Comparison of ENCODE assay signal across 8 cellular contexts in the genomic region with DNA sequence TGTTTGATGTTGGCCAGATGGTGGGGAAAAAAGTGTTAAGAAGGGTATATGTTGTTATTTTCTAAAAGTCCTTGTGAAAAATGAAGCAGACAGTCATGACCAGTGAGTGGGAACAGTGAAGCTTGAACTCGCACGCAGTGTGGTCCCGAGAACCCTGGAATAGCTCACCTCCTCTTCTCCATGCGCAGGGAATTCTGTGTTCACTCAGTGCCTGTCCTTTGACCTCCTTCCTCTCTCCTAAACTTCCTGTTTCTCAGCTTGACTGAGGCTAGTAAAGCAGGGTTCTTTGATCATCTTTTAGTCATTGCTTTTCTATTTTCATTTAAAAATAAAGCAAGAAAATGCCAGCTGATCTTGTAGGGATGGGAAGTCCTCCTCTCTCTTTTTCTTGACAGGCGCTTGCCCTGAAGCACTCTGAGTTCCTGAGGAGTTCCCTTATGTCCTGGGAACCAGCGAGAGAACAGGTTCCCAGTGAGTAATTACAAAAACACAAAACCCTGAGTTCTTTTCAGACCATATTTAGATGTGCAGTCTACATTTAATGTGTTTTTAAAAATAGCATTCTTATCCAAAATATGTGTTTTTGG.
A peak's percentile ranks its signal among the peaks of the same experiment; 100 is the strongest.
DNase-seq lines count a peak whose midpoint lies in the region; ATAC-seq, FAIRE-seq and TF ChIP-seq lines count a peak whose summit lies in the region.

No MANE protein-coding gene starts in this region.

- no peak for TF ChIP-seq CTCF in H9 (conservative IDR thresholded peaks at IDR 0.05)
- TF ChIP-seq CTCF in ascending aorta (IDR thresholded peaks at IDR 0.05) = no peak

- no peak overlapping the region for H3K27ac ChIP-seq in H9 (ENCODE audit: insufficient read length, low read depth, low read length)
- peak overlapping the region; percentile 92 to 96 for H3K27ac ChIP-seq in ascending aorta
- H3K27ac ChIP-seq in right cardiac atrium (ENCODE audit: low read length) = peak overlapping the region; percentile 79
- H3K27ac ChIP-seq in small intestine (ENCODE audit: low read depth in 1 of 2, low read length in 1 of 2) = peak overlapping the region; percentile 59 to 82

- no peak overlapping the region for H3K4me3 Mint-ChIP-seq in H9

- no peak overlapping the region for H2BK5ac ChIP-seq in H9 (ENCODE audit: insufficient read length, low read length)

- no peaks in the 10 kb centered on the region for H3K23me2 ChIP-seq in H9 (ENCODE audit: insufficient read length, low read depth, low read length, poor library complexity, severe bottlenecking)

- no peaks in the 10 kb centered on the region for H3K4me1 ChIP-seq in H9 (ENCODE audit: insufficient read depth, low read length)
- peaks cover 23 to 67% of the 10 kb centered on the region in 2 donors for H3K4me1 ChIP-seq in ascending aorta
- peaks cover 20% of the 10 kb centered on the region for H3K4me1 ChIP-seq in right cardiac atrium (ENCODE audit: control insufficient read depth, insufficient read depth, low read length)
- H3K4me1 ChIP-seq in small intestine (ENCODE audit: control insufficient read depth in 2 of 2, insufficient read depth in 1 of 2, low read depth in 1 of 2, low read length in 1 of 2) = peaks cover 0 to 13% of the 10 kb centered on the region in 2 donors

- no peak overlapping the region for H4K91ac ChIP-seq in H9 (ENCODE audit: insufficient read length, low read depth, low read length)

- H3K9ac ChIP-seq in H9 (ENCODE audit: extremely low read depth, insufficient read length, low read length) = no peak overlapping the region

- ATAC-seq in right cardiac atrium = peak; percentile 14 to 66
- ATAC-seq in GM21825 (IDR thresholded peaks at IDR 0.05; ENCODE audit: unreplicated experiment) = no peak

- DNase-seq in H9 (no peak), ascending aorta (ENCODE audit: low spot score in 2 of 2) (no peak), right cardiac atrium (no peak), small intestine (no peak), nucleus accumbens (lab: John Stamatoyannopoulos, UW) (no peak), SKM-1 treated with dmso at 0.1 percent for 144 hours (lab: John Stamatoyannopoulos, UW; ENCODE audit: unreplicated experiment) (no peak), NCI-H1694 treated with DMSO at 0.1 percent for 48 hours (lab: John Stamatoyannopoulos, UW) (no peak)

- FAIRE-seq in small intestine (lab: Jason Lieb, UNC) = no peak

- peaks cover 2% of the 10 kb centered on the region for H4K20me1 ChIP-seq in H9 (ENCODE audit: control insufficient read depth, insufficient read depth, insufficient read length)

- H3K4me3 ChIP-seq in ascending aorta (peak overlapping the region; percentile 23 to 31), right cardiac atrium (ENCODE audit: low read length) (no peak overlapping the region), small intestine (ENCODE audit: low read depth in 1 of 2, low read length in 2 of 2) (no peak overlapping the region)

- no peak overlapping the region for H2AFZ ChIP-seq in H9 (ENCODE audit: low read length)

- H3K36me3 ChIP-seq in ascending aorta (no peaks in the 10 kb centered on the region), small intestine (ENCODE audit: control insufficient read depth in 2 of 2, insufficient read depth in 2 of 2, low read length in 2 of 2) (peaks cover 0 to 4% of the 10 kb centered on the region in 2 donors)

- WGBS in H9 (ENCODE audit: extremely low coverage, insufficient read length, low lambda C conversion rate) = no CpG with 5 or more reads among the region's 6 CpGs
- WGBS in right cardiac atrium = 70% methylated on average over 6 of the region's 6 CpGs
- WGBS in small intestine, 3 donors = 68 to 79% (median 71%) methylated on average over 6 of the region's 6 CpGs

- peak overlapping the region in 2 of 3 experiments; percentile 31 to 48; a peak in 3 of 7 replicates for H3K27ac Mint-ChIP-seq in H9

- no peak overlapping the region for H2BK20ac ChIP-seq in H9 (ENCODE audit: low read depth, low read length, poor library complexity, severe bottlenecking)

- H2AK5ac ChIP-seq in H9 (ENCODE audit: insufficient read length, low read length) = no peak overlapping the region

- H3K9me3 ChIP-seq in H9 (ENCODE audit: control insufficient read depth, low read depth, low read length) (no peaks in the 10 kb centered on the region), ascending aorta (no peaks in the 10 kb centered on the region), right cardiac atrium (ENCODE audit: control insufficient read depth, low read length) (no peaks in the 10 kb centered on the region), small intestine (ENCODE audit: control insufficient read depth, low read depth) (no peaks in the 10 kb centered on the region)

- H3K14ac ChIP-seq in H9 (ENCODE audit: insufficient read depth, low read length) = no peak overlapping the region

- H3K79me2 ChIP-seq in H9 (ENCODE audit: insufficient read depth, low read length) = peaks cover 36% of the 10 kb centered on the region; the same call in 1 of the 2 replicates

- H3K27me3 ChIP-seq in H9 (ENCODE audit: insufficient read depth, low read length) = no peaks in the 10 kb centered on the region
- no peaks in the 10 kb centered on the region for H3K27me3 ChIP-seq in ascending aorta
- no peaks in the 10 kb centered on the region for H3K27me3 ChIP-seq in right cardiac atrium (ENCODE audit: control insufficient read depth, insufficient read depth)
- H3K27me3 ChIP-seq in small intestine (ENCODE audit: control insufficient read depth in 2 of 2, insufficient read depth in 2 of 2, low read length in 2 of 2) = no peaks in the 10 kb centered on the region

- H2BK15ac ChIP-seq in H9 (ENCODE audit: low read depth, low read length) = no peak overlapping the region

- H4K8ac ChIP-seq in H9 (replicated peaks; ENCODE audit: insufficient read length, low read depth, low read length) = no peak overlapping the region

- H3K4ac ChIP-seq in H9 (ENCODE audit: low read depth, low read length) = no peak overlapping the region

- H3T11ph ChIP-seq in H9 (ENCODE audit: low read length) = no peak overlapping the region

- no peak overlapping the region for H3K23ac ChIP-seq in H9 (ENCODE audit: insufficient read length, low read depth, low read length)

- no peaks in the 10 kb centered on the region for H3K27me3 Mint-ChIP-seq in H9 (ENCODE audit: low read depth)

- no peak overlapping the region for H3K56ac ChIP-seq in H9 (ENCODE audit: insufficient read length, low read depth, low read length)

- H3K9me3 Mint-ChIP-seq in H9 = no peaks in the 10 kb centered on the region

- H3K4me1 Mint-ChIP-seq in H9 = peaks cover 9 to 15% of the 10 kb centered on the region in 2 experiments

- H4K5ac ChIP-seq in H9 (ENCODE audit: insufficient read length, low read depth, low read length) = no peak overlapping the region

- H3K36me3 Mint-ChIP-seq in H9 (ENCODE audit: insufficient read depth in 1 of 3, low read depth in 3 of 3) = peaks cover 4 to 8% (median 5%) of the 10 kb centered on the region in 3 experiments

- intact Hi-C loops in ascending aorta (cut with DNase I) (loop anchor here (1.0 to 2.0 kb wide), 2 partner anchors 25 to 41 kb away; no protein-coding TSS in a partner anchor), right cardiac atrium (cut with DNase I) (no loop called here)

- H2BK12ac ChIP-seq in H9 (ENCODE audit: insufficient read length, low read depth, low read length) = no peak overlapping the region

- no peak overlapping the region for H2BK120ac ChIP-seq in H9 (ENCODE audit: low read depth, low read length, poor library complexity, severe bottlenecking)

- peaks cover 7% of the 10 kb centered on the region for H3K79me1 ChIP-seq in H9 (ENCODE audit: insufficient read depth, low read depth, low read length, poor library complexity, severe bottlenecking)

- no peak overlapping the region for H3K18ac ChIP-seq in H9 (ENCODE audit: insufficient read length, low read depth, low read length)

- no peak overlapping the region for H3K4me2 ChIP-seq in H9 (ENCODE audit: insufficient read depth, insufficient read length, low read length)

Comparison
In these comparisons a context has a peak if more than half of its experiments do, and no peak if none do; other contexts are left out.
1. H3K4me3 ChIP-seq: peak in ascending aorta (2 of 2); none in right cardiac atrium (single experiment) and small intestine (0 of 2).